Comparison of ENCODE assay signal across 34 cellular contexts in the genomic region with DNA sequence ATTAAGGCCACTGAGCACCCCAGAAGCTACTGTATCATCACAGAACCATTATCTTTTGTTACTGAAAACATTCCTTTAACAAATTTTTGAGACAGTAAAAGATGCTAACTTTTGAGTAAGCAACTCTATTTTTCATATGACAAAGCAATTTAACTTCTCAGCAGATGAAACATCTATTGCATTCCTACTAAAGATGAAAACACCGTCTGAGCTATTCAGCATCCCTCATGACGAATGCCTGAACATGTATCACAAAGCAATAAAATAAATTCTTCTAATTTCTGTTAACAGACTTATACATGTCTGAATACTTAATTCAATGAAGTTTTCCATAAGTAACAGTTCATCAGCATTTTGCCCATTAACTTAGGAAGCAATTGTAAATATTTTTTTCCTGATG.
"Had no signal": no experiment of that assay in that cellular context is flagged by ENCODE, and none has a peak within 500 bp of the region (broad histone marks: within the 10 kb centered on the region; RNA-seq: fewer than 3 reads in every experiment).

No MANE protein-coding gene starts in this region.

- ATAC-seq: activated naive CD8-positive, alpha-beta T cell treated with anti-CD3 and anti-CD28 coated beads, Interleukin-2, amount 50 U/mL, for 24 hours; activated T-cell treated with anti-CD3 and anti-CD28 coated beads, Interleukin-2, amount 50 U/mL, for 4 hours; Right ventricle myocardium inferior; SK-N-SH treated with all-trans-retinoic acid at 6 μM for 48 hours had no signal

- H2AFZ ChIP-seq: PC-9 had no signal

- H3K4me3 ChIP-seq: MG63, PC-9 had no signal

- H3K9me3 ChIP-seq: MG63 had no signal

- H3K27me3 ChIP-seq: MG63 had no signal

- H3K27me3 Mint-ChIP-seq: brain had no signal

- H3K9me3 Mint-ChIP-seq: activated B cell treated with CpG ODN at 0.5 μM for 24 hours; activated CD4-positive, alpha-beta memory T cell treated with anti-CD3 and anti-CD28 coated beads for 36 hours; activated naive CD4-positive, alpha-beta T cell treated with anti-CD3 and anti-CD28 coated beads, Interleukin-2, amount 10 ng/mL, durations not matched to agents 7 days and 5 days; activated naive CD8-positive, alpha-beta T cell treated with anti-CD3 and anti-CD28 coated beads, Interleukin-2, amount 50 U/mL, for 24 hours; activated T-cell treated with anti-CD3 and anti-CD28 coated beads, Interleukin-2, amount 50 U/mL, for 4 hours; brain had no signal

- H3K4me2 ChIP-seq: PC-9 had no signal

- DNase-seq: activated B cell treated with CpG ODN at 0.5 μM for 24 hours; activated CD4-positive, alpha-beta memory T cell treated with anti-CD3 and anti-CD28 coated beads for 36 hours; activated CD4-positive, alpha-beta T cell treated with anti-CD3 and anti-CD28 coated beads for 4 hours; activated CD4-positive, alpha-beta T cell treated with anti-CD3 and anti-CD28 coated beads, Interleukin-2, amount 50 U/mL, for 1 hour; activated CD4-positive, CD25-positive, alpha-beta regulatory T cell treated with anti-CD3 and anti-CD28 coated beads, Interleukin-2, amount 50 U/mL, for 72 hours; activated CD8-positive, alpha-beta memory T cell treated with anti-CD3 and anti-CD28 coated beads, Interleukin-2, amount 50 U/mL, for 4 hours; activated effector memory CD4-positive, alpha-beta T cell treated with Interleukin-2 at 50 U/mL for 16 hours; activated naive CD4-positive, alpha-beta T cell treated with anti-CD3 and anti-CD28 coated beads, Interleukin-2, amount 10 ng/mL, durations not matched to agents 7 days and 5 days; activated naive CD8-positive, alpha-beta T cell treated with anti-CD3 and anti-CD28 coated beads, Interleukin-2, amount 50 U/mL, for 24 hours; activated T-cell treated with anti-CD3 and anti-CD28 coated beads for 4 hours; activated T-cell treated with anti-CD3 and anti-CD28 coated beads, Interleukin-2, amount 50 U/mL, for 4 hours; anterior cingulate cortex; central memory CD4-positive, alpha-beta T cell; MG63; MV-4-11; NCI-H1092; NCI-H1436 treated with DMSO at 0.1 percent for 48 hours; NCI-H1694 treated with DMSO at 0.1 percent for 48 hours; NCI-H2029; NCI-H510A; NCI-H526; NCI-H748 treated with DMSO at 0.1 percent for 48 hours; NK-92 treated with Interleukin-12 subunit alpha and Interleukin-12 subunit beta, amount 100 ng/mL, for 24 hours; PC-9; SIG-M5; T-helper 1 cell; T-helper 2 cell; T-helper 9 cell had no signal

- H3K27ac Mint-ChIP-seq: activated B cell treated with CpG ODN at 0.5 μM for 24 hours; activated CD4-positive, alpha-beta memory T cell treated with anti-CD3 and anti-CD28 coated beads for 36 hours; activated naive CD4-positive, alpha-beta T cell treated with anti-CD3 and anti-CD28 coated beads, Interleukin-2, amount 10 ng/mL, durations not matched to agents 7 days and 5 days; activated naive CD8-positive, alpha-beta T cell; activated naive CD8-positive, alpha-beta T cell treated with anti-CD3 and anti-CD28 coated beads, Interleukin-2, amount 50 U/mL, for 24 hours; brain had no signal

- H3K4me3 Mint-ChIP-seq: activated B cell treated with CpG ODN at 0.5 μM for 24 hours; activated CD4-positive, alpha-beta memory T cell treated with anti-CD3 and anti-CD28 coated beads for 36 hours; activated naive CD4-positive, alpha-beta T cell treated with anti-CD3 and anti-CD28 coated beads, Interleukin-2, amount 10 ng/mL, durations not matched to agents 7 days and 5 days; activated naive CD8-positive, alpha-beta T cell; activated naive CD8-positive, alpha-beta T cell treated with anti-CD3 and anti-CD28 coated beads, Interleukin-2, amount 50 U/mL, for 24 hours; activated T-cell treated with anti-CD3 and anti-CD28 coated beads, Interleukin-2, amount 50 U/mL, for 4 hours; brain had no signal

- H3K27ac ChIP-seq: PC-9, RWPE1, VCaP had no signal

- H3K36me3 Mint-ChIP-seq: activated CD4-positive, alpha-beta memory T cell treated with anti-CD3 and anti-CD28 coated beads for 36 hours; activated naive CD4-positive, alpha-beta T cell treated with anti-CD3 and anti-CD28 coated beads, Interleukin-2, amount 10 ng/mL, durations not matched to agents 7 days and 5 days; activated naive CD8-positive, alpha-beta T cell; brain had no signal

- H3K36me3 ChIP-seq: MG63 had no signal

- H3K4me1 Mint-ChIP-seq: activated B cell treated with CpG ODN at 0.5 μM for 24 hours; activated naive CD4-positive, alpha-beta T cell treated with anti-CD3 and anti-CD28 coated beads, Interleukin-2, amount 10 ng/mL, durations not matched to agents 7 days and 5 days; activated naive CD8-positive, alpha-beta T cell treated with anti-CD3 and anti-CD28 coated beads, Interleukin-2, amount 50 U/mL, for 24 hours had no signal
